ENCODE assay signal across 16 cellular contexts in the genomic region with DNA sequence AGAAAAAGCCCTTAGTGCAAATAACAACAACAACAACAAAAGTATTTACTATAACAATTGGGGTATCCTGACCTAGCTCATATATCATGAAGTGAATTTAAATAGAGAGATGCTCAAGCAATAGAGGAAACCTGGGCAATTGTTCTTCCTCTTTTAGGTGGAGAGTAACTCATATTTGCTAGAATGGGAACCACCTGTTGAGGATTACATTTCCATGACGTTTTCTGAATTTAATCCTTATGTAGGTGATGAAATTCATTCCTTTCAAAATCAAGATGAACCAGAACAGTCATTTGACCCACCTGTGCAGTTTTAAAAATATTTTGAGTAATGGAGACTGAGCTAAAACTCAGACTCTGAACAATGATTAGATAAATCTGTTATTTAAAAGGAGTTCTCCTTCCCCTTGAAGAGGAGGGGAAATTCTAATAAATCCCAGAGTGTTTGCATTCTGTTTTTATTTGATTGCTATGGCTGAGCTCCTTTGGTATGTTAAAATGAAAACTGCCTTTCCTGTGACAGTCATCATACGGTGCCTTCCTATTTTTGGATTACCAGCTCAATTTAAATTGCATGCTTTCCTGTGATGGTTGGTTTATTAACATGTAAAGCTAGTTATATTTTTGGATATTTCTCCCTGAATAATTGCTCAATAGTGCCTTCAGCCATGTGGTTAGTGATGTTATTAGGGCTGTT. TPM values are rescaled to one million over a fixed set of nuclear protein-coding genes. Genes with fewer than 3 reads are reported as not detected.
DNase-seq lines count a peak whose midpoint lies in the region; ATAC-seq and TF ChIP-seq lines count a peak whose summit lies in the region.
"Had no signal": no experiment of that assay in that cellular context is flagged by ENCODE, and none has a peak within 500 bp of the region (broad histone marks: within the 10 kb centered on the region; RNA-seq: fewer than 3 reads in every experiment).

No MANE protein-coding gene starts in this region.

- no peak overlapping the region for H3K27ac Mint-ChIP-seq in glutamatergic neuron (ENCODE audit: unreplicated experiment)
- H3K27ac Mint-ChIP-seq: HFFc6 had no signal

- TF ChIP-seq CTCF in AG09319 (IDR thresholded peaks at IDR 0.05; ENCODE audit: low read depth, low read length) (no peak), HEK293 (tag by site-specific recombination; IDR thresholded peaks at IDR 0.05) (no peak), VCaP (conservative IDR thresholded peaks at IDR 0.05) (no peak), gastrocnemius medialis (IDR thresholded peaks at IDR 0.05 in 4 of 5, conservative IDR thresholded peaks at IDR 0.05 in 1 of 5) (no peak), glutamatergic neuron (IDR thresholded peaks at IDR 0.05; ENCODE audit: partially characterized antibody, unreplicated experiment) (no peak)

- H3K4me3 Mint-ChIP-seq in glutamatergic neuron (ENCODE audit: unreplicated experiment), result no peak overlapping the region
- H3K4me3 Mint-ChIP-seq: CD4-positive, alpha-beta memory T cell; HFFc6 had no signal

- H3K9me3 ChIP-seq in HEK293 (ENCODE audit: control insufficient read depth, insufficient read depth, low read depth, low read length), result no peaks in the 10 kb centered on the region
- H3K9me3 ChIP-seq in gastrocnemius medialis, result no peaks in the 10 kb centered on the region
- H3K9me3 ChIP-seq: HAP-1 had no signal

- H3K27ac ChIP-seq in HEK293 (ENCODE audit: extremely low read depth, low read depth, low read length) (no peak overlapping the region), VCaP (peak overlapping the region; percentile 75), gastrocnemius medialis (peak overlapping the region; percentile 50 to 76 (median 72))
- H3K27ac ChIP-seq: C4-2B, HL-60 had no signal

- no peaks in the 10 kb centered on the region for H3K4me1 Mint-ChIP-seq in glutamatergic neuron (ENCODE audit: low read depth, unreplicated experiment)

- no peaks in the 10 kb centered on the region for H3K9me3 Mint-ChIP-seq in glutamatergic neuron (ENCODE audit: unreplicated experiment)
- H3K9me3 Mint-ChIP-seq: CD4-positive, alpha-beta memory T cell; HFFc6 had no signal

- no peaks in the 10 kb centered on the region for H3K27me3 ChIP-seq in gastrocnemius medialis

- H3K4me3 ChIP-seq in HEK293 (ENCODE audit: low read depth, low read length), result no peak overlapping the region
- H3K4me3 ChIP-seq in gastrocnemius medialis, result no peak overlapping the region
- H3K4me3 ChIP-seq: HAP-1 had no signal

- POLR2A ChIA-PET in HEK293 (lab: Yijun Ruan, JAX), result no interaction called here

- DNase-seq in AG09319 (ENCODE audit: extremely low read depth, low read depth), result peak; percentile 35
- no peak for DNase-seq in gastrocnemius medialis
- no peak for DNase-seq in glutamatergic neuron
- no peak for DNase-seq in LoVo (ENCODE audit: low spot score)
- no peak for DNase-seq in amniotic stem cell (lab: John Stamatoyannopoulos, UW)
- DNase-seq: 8988T; CD4-positive, alpha-beta memory T cell; DND-41; GDM1; HFFc6 had no signal

- CTCF ChIA-PET in HEK293 (lab: Yijun Ruan, JAX), result interaction anchor here (0.6 kb wide), 1 partner anchor 15 kb away, joined by 5 read pairs; no protein-coding TSS in a partner anchor

- peak; percentile 59 to 90 for ATAC-seq in gastrocnemius medialis
- no peak for ATAC-seq in HG03378 (IDR thresholded peaks at IDR 0.05; ENCODE audit: unreplicated experiment)

- H3K4me1 ChIP-seq in HEK293 (ENCODE audit: control insufficient read depth, insufficient read depth, low read length), result no peaks in the 10 kb centered on the region
- H3K4me1 ChIP-seq in gastrocnemius medialis, result peaks cover 23 to 26% of the 10 kb centered on the region in 2 donors

- intact Hi-C loops in gastrocnemius medialis (cut with DNase I; ENCODE audit: low total_unique reads), result no loop called here

- peaks cover 5% of the 10 kb centered on the region for H3K36me3 Mint-ChIP-seq in glutamatergic neuron (ENCODE audit: unreplicated experiment)

- TF ChIP-seq POLR2A in gastrocnemius medialis (IDR thresholded peaks at IDR 0.05), result no peak

- no peaks in the 10 kb centered on the region for H3K27me3 Mint-ChIP-seq in glutamatergic neuron (ENCODE audit: unreplicated experiment)
- H3K27me3 Mint-ChIP-seq: CD4-positive, alpha-beta memory T cell had no signal

- in situ Hi-C loops in gastrocnemius medialis (cut with MboI; ENCODE audit: low sequenced_read_pairs in 4 of 4), result no loop called here

- H3K36me3 ChIP-seq in HEK293 (ENCODE audit: control insufficient read depth in 2 of 2, insufficient read depth in 1 of 2, low read length in 2 of 2), result peaks cover 0 to 59% of the 10 kb centered on the region in 2 experiments; a peak in 1 of 3 replicates
- H3K36me3 ChIP-seq in gastrocnemius medialis, result peaks cover 0 to 32% of the 10 kb centered on the region in 2 donors
- H3K36me3 ChIP-seq: HAP-1 had no signal

TF ChIP-seq in HEK293, 187 proteins besides CTCF, POLR2A, EP300 and RAD21:
- peak; percentile 55 for TF ChIP-seq SCRT2 (tag by site-specific recombination; IDR thresholded peaks at IDR 0.05)
- TF ChIP-seq MYNN (tag by site-specific recombination; IDR thresholded peaks at IDR 0.05; ENCODE audit: borderline replicate concordance), result no peak
TF ChIP-seq in HEK293: peak in this region for 1.

RNA-seq across cellular contexts. Expression of a gene that starts 24.3 kb away (rescaled TPM):
- total RNA-seq in gastrocnemius medialis (10 to 100 TPM; 37.2 to 64.1 (median 51.2) TPM), glutamatergic neuron (ENCODE audit: unreplicated experiment) (94.5 TPM)
